In the genomic region with DNA sequence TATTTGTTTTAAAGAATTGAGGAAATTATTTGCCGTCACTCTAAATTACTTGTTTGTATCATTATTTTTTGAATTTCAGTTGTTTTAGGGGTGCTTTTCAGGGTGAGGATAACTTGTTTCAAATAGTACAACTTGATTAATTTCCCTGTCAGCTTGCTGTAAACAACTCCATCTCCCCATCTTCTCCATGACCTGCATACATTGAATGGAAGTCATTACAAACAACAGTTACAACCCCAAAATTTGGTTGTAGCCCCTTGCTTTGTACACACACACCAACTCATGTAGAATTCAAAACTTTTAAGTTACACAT, we compare ENCODE assay signal across 9 cellular contexts. TPM values are rescaled to one million over a fixed set of nuclear protein-coding genes. Genes with fewer than 3 reads are reported as not detected.
DNase-seq lines count a peak whose midpoint lies in the region; ATAC-seq and TF ChIP-seq lines count a peak whose summit lies in the region.
"Had no signal": no experiment of that assay in that cellular context is flagged by ENCODE, and none has a peak within 500 bp of the region (broad histone marks: within the 10 kb centered on the region; RNA-seq: fewer than 3 reads in every experiment).

No MANE protein-coding gene starts in this region.

- H2AFZ ChIP-seq in HCT116 (ENCODE audit: low read depth, low read length, poor library complexity, severe bottlenecking), result no peak overlapping the region

- no peak for TF ChIP-seq CTCF in A673 (conservative IDR thresholded peaks at IDR 0.05; ENCODE audit: low read depth, low read length)
- no peak for TF ChIP-seq CTCF in HCT116 (IDR thresholded peaks at IDR 0.05 in 2 of 3, conservative IDR thresholded peaks at IDR 0.05 in 1 of 3; ENCODE audit: borderline replicate concordance in 1 of 3, insufficient read depth in 1 of 3, low read depth in 2 of 3, low read length in 2 of 3)
- TF ChIP-seq CTCF in astrocyte of the cerebellum (IDR thresholded peaks at IDR 0.05; ENCODE audit: low read depth, low read length, missing control alignments), result no peak

- H3K36me3 ChIP-seq in A673 (ENCODE audit: insufficient read depth, low read length, poor library complexity, severe bottlenecking) (peaks cover 8% of the 10 kb centered on the region), HCT116 (ENCODE audit: control insufficient read depth in 1 of 2, insufficient read depth in 2 of 2, low read length in 2 of 2) (peaks cover 17 to 34% of the 10 kb centered on the region in 2 experiments), muscle layer of duodenum (ENCODE audit: control insufficient read depth in 1 of 2, insufficient read depth in 2 of 2, low read length in 2 of 2) (peaks cover 0 to 15% of the 10 kb centered on the region in 2 donors), H7 (replicated peaks; ENCODE audit: control insufficient read depth, insufficient read depth, low read length) (peaks cover 1% of the 10 kb centered on the region; the same call in 1 of the 2 replicates)

- in situ Hi-C loops in astrocyte of the cerebellum (cut with HindIII; ENCODE audit: low sequenced_read_pairs), result no loop called here

- no peaks in the 10 kb centered on the region for H3K27me3 ChIP-seq in A673 (replicated peaks; ENCODE audit: insufficient read depth, low read depth, low read length, poor library complexity)
- no peaks in the 10 kb centered on the region for H3K27me3 ChIP-seq in HCT116 (ENCODE audit: insufficient read depth, low read length)
- no peaks in the 10 kb centered on the region for H3K27me3 ChIP-seq in muscle layer of duodenum (ENCODE audit: low read depth, low read length)
- no peaks in the 10 kb centered on the region for H3K27me3 ChIP-seq in H7 (ENCODE audit: control insufficient read depth, insufficient read depth, low read length)

- BruUV-seq in A673 (replicated peaks; lab: Mats Ljungman, UMichigan), result no TSS peak
- no TSS peak for BruUV-seq in HCT116 (replicated peaks; lab: Mats Ljungman, UMichigan)

- no peak for DNase-seq in A673 (ENCODE audit: low spot score)
- DNase-seq in HCT116 (ENCODE audit: low read depth, low spot score), result no peak
- no peak for DNase-seq in astrocyte of the cerebellum (ENCODE audit: low read depth)
- DNase-seq in H7, result no peak
- no peak for DNase-seq in foreskin melanocyte
- DNase-seq: activated naive CD4-positive, alpha-beta T cell had no signal

- peak overlapping the region; percentile 95 for H3K4me2 ChIP-seq in HCT116 (ENCODE audit: low read length)

- no peaks in the 10 kb centered on the region for H3K9me2 ChIP-seq in HCT116 (ENCODE audit: insufficient read depth)

- H3K4me1 ChIP-seq in A673 (ENCODE audit: insufficient read depth, low read length, poor library complexity, severe bottlenecking) (peaks cover 5% of the 10 kb centered on the region), HCT116 (ENCODE audit: control insufficient read depth in 1 of 2, insufficient read depth in 2 of 2, low read length in 2 of 2) (peaks cover 6 to 19% of the 10 kb centered on the region in 2 experiments; a peak in 3 of 4 replicates), muscle layer of duodenum (ENCODE audit: control insufficient read depth in 1 of 2, insufficient read depth in 2 of 2, low read length in 2 of 2) (peaks cover 0 to 4% of the 10 kb centered on the region in 2 donors)

- H3K9me3 ChIP-seq in A673 (ENCODE audit: low read depth, low read length, poor library complexity, severe bottlenecking), result no peaks in the 10 kb centered on the region
- no peaks in the 10 kb centered on the region for H3K9me3 ChIP-seq in HCT116 (ENCODE audit: control insufficient read depth in 1 of 2, insufficient read depth in 1 of 2, low read depth in 1 of 2, low read length in 2 of 2)
- no peaks in the 10 kb centered on the region for H3K9me3 ChIP-seq in muscle layer of duodenum (ENCODE audit: control insufficient read depth in 1 of 2, low read length in 2 of 2)

- peak overlapping the region; percentile 58 for H3K4me3 ChIP-seq in A673 (ENCODE audit: low read depth, low read length, poor library complexity, severe bottlenecking)
- peak overlapping the region; percentile 75 to 82 for H3K4me3 ChIP-seq in HCT116 (replicated peaks in 1 of 2; ENCODE audit: low read depth in 1 of 2, low read length in 2 of 2)
- peak overlapping the region; percentile 61 for H3K4me3 ChIP-seq in astrocyte of the cerebellum (ENCODE audit: low read depth, low read length)
- H3K4me3 ChIP-seq in muscle layer of duodenum (ENCODE audit: low read depth in 1 of 2, low read length in 2 of 2), result peak overlapping the region; percentile 62 to 83
- no peak overlapping the region for H3K4me3 ChIP-seq in H7 (ENCODE audit: insufficient read depth, low read depth, low read length)

- intact Hi-C loops in A673 (cut with micrococcal nuclease; ENCODE audit: unreplicated experiment), result no loop called here
- intact Hi-C loops in HCT116 (cut with micrococcal nuclease), result no loop called here

- peaks cover 72% of the 10 kb centered on the region for H3K79me2 ChIP-seq in HCT116 (ENCODE audit: insufficient read depth, low read length)

- no peak for TF ChIP-seq RAD21 in HCT116 (IDR thresholded peaks at IDR 0.05; ENCODE audit: low read depth)

- POLR2A ChIA-PET in A673 (lab: Charles Lee; ENCODE audit: low non-redundant PET) (no interaction called here), HCT116 (lab: Charles Lee) (no interaction called here)

- H3K9ac ChIP-seq in HCT116 (ENCODE audit: low read length), result peak overlapping the region; percentile 87

- RAD21 ChIA-PET in HCT116 (lab: Charles Lee; ENCODE audit: low non-redundant PET in 1 of 2, low total read pairs in 2 of 2, uncharacterized antibody in 2 of 2, unreplicated experiment in 2 of 2), result no interaction called here

- no peak for TF ChIP-seq POLR2A in HCT116 (IDR thresholded peaks at IDR 0.05; ENCODE audit: borderline replicate concordance, extremely low read depth, insufficient read depth, insufficient read length)

- H3K27ac ChIP-seq in A673 (ENCODE audit: low read depth, low read length, poor library complexity, severe bottlenecking) (no peak overlapping the region), HCT116 (ENCODE audit: low read depth, low read length) (no peak overlapping the region), muscle layer of duodenum (ENCODE audit: low read length) (no peak overlapping the region)

- ATAC-seq in HCT116 (no peak), HG02678 (IDR thresholded peaks at IDR 0.05; ENCODE audit: unreplicated experiment) (no peak), GM19397 (IDR thresholded peaks at IDR 0.05; ENCODE audit: unreplicated experiment) (no peak)

- CTCF ChIA-PET in A673 (lab: Charles Lee), result no interaction called here
- CTCF ChIA-PET in HCT116 (lab: Charles Lee), result no interaction called here

- H4K20me1 ChIP-seq in HCT116 (ENCODE audit: insufficient read depth), result peaks cover 12% of the 10 kb centered on the region; the same call in 1 of the 2 replicates

TF ChIP-seq in HCT116, 20 proteins besides CTCF, POLR2A, EP300 and RAD21:
- TF ChIP-seq EZH2phosphoT487 (IDR thresholded peaks at IDR 0.05; ENCODE audit: borderline replicate concordance) (no peak), SIN3A (IDR thresholded peaks at IDR 0.05; ENCODE audit: low read depth) (no peak)
- TF ChIP-seq, protein P1, sequence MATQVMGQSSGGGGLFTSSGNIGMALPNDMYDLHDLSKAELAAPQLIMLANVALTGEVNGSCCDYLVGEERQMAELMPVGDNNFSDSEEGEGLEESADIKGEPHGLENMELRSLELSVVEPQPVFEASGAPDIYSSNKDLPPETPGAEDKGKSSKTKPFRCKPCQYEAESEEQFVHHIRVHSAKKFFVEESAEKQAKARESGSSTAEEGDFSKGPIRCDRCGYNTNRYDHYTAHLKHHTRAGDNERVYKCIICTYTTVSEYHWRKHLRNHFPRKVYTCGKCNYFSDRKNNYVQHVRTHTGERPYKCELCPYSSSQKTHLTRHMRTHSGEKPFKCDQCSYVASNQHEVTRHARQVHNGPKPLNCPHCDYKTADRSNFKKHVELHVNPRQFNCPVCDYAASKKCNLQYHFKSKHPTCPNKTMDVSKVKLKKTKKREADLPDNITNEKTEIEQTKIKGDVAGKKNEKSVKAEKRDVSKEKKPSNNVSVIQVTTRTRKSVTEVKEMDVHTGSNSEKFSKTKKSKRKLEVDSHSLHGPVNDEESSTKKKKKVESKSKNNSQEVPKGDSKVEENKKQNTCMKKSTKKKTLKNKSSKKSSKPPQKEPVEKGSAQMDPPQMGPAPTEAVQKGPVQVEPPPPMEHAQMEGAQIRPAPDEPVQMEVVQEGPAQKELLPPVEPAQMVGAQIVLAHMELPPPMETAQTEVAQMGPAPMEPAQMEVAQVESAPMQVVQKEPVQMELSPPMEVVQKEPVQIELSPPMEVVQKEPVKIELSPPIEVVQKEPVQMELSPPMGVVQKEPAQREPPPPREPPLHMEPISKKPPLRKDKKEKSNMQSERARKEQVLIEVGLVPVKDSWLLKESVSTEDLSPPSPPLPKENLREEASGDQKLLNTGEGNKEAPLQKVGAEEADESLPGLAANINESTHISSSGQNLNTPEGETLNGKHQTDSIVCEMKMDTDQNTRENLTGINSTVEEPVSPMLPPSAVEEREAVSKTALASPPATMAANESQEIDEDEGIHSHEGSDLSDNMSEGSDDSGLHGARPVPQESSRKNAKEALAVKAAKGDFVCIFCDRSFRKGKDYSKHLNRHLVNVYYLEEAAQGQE (IDR thresholded peaks at IDR 0.05; ENCODE audit: low read depth), result no peak
TF ChIP-seq in HCT116: peak in this region for 0.

RNA-seq across cellular contexts. Expression of a gene that starts 1.4 kb away (rescaled TPM):
- 11.3 and 11.4 TPM in 2 replicates for total RNA-seq in A673 (2021)
- total RNA-seq in HCT116 (2021; ENCODE audit: unreplicated experiment), result 15.0 TPM
- 2.8 and 4.4 TPM in 2 replicates for polyA plus RNA-seq in HCT116 (2012)
- 6.6 and 7.9 TPM in 2 replicates for total RNA-seq in H7 (2014; rRNA removed; shearing (Covaris generic))
